Comparison of ENCODE assay signal across 1 cellular context in genomic region chr10:97736902-97737769, GRCh38.
TF ChIP-seq lines count a peak whose summit lies in the region.

A gene with protein sequence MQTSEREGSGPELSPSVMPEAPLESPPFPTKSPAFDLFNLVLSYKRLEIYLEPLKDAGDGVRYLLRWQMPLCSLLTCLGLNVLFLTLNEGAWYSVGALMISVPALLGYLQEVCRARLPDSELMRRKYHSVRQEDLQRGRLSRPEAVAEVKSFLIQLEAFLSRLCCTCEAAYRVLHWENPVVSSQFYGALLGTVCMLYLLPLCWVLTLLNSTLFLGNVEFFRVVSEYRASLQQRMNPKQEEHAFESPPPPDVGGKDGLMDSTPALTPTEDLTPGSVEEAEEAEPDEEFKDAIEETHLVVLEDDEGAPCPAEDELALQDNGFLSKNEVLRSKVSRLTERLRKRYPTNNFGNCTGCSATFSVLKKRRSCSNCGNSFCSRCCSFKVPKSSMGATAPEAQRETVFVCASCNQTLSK (plus strand): TSS chr10:97737128. CDS start chr10:97738478, 1,350 bp downstream.

TF ChIP-seq in HepG2, 621 proteins besides CTCF, POLR2A, EP300 and RAD21 (continued from another document and continues in another):
- TF ChIP-seq, protein P1, sequence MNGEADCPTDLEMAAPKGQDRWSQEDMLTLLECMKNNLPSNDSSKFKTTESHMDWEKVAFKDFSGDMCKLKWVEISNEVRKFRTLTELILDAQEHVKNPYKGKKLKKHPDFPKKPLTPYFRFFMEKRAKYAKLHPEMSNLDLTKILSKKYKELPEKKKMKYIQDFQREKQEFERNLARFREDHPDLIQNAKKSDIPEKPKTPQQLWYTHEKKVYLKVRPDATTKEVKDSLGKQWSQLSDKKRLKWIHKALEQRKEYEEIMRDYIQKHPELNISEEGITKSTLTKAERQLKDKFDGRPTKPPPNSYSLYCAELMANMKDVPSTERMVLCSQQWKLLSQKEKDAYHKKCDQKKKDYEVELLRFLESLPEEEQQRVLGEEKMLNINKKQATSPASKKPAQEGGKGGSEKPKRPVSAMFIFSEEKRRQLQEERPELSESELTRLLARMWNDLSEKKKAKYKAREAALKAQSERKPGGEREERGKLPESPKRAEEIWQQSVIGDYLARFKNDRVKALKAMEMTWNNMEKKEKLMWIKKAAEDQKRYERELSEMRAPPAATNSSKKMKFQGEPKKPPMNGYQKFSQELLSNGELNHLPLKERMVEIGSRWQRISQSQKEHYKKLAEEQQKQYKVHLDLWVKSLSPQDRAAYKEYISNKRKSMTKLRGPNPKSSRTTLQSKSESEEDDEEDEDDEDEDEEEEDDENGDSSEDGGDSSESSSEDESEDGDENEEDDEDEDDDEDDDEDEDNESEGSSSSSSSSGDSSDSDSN (CRISPR knock-in tag; IDR thresholded peaks at IDR 0.05): peak; percentile 72
- TF ChIP-seq ZNF10 (CRISPR knock-in tag; IDR thresholded peaks at IDR 0.05; ENCODE audit: borderline replicate concordance, low read depth) (no peak), ZBTB26 (CRISPR knock-in tag; IDR thresholded peaks at IDR 0.05; ENCODE audit: borderline replicate concordance) (peak; percentile 71), PRPF4 (IDR thresholded peaks at IDR 0.05; ENCODE audit: low read depth, low read length, poor library complexity, severe bottlenecking) (no peak), FOSL1 (CRISPR knock-in tag; IDR thresholded peaks at IDR 0.05; ENCODE audit: borderline replicate concordance) (no peak), THAP11 (CRISPR knock-in tag; IDR thresholded peaks at IDR 0.05) (peak; percentile 89), ZFP37 (CRISPR knock-in tag; IDR thresholded peaks at IDR 0.05; ENCODE audit: borderline replicate concordance) (peak; percentile 97; the same call in 1 of the 2 replicates), ATF3 (CRISPR knock-in tag; IDR thresholded peaks at IDR 0.05) (peak; percentile 31; the same call in 1 of the 2 replicates), RARG (CRISPR knock-in tag; IDR thresholded peaks at IDR 0.05; ENCODE audit: low read depth) (peak; percentile 96; the same call in 1 of the 2 replicates), MIER3 (CRISPR knock-in tag; IDR thresholded peaks at IDR 0.05; ENCODE audit: borderline replicate concordance) (no peak; the same call in 1 of the 2 replicates), IKZF1 (IDR thresholded peaks at IDR 0.05) (no peak), ISX (CRISPR knock-in tag; conservative IDR thresholded peaks at IDR 0.05) (no peak), ZNF816 (CRISPR knock-in tag; IDR thresholded peaks at IDR 0.05; ENCODE audit: borderline replicate concordance) (peak; percentile 87; the same call in 1 of the 2 replicates), TBX3 (IDR thresholded peaks at IDR 0.05; ENCODE audit: borderline replicate concordance) (no peak), ZNF205 (CRISPR knock-in tag; IDR thresholded peaks at IDR 0.05) (no peak; the same call in 1 of the 2 replicates), ZNF367 (CRISPR knock-in tag; IDR thresholded peaks at IDR 0.05; ENCODE audit: borderline replicate concordance) (peak; percentile 90; the same call in 1 of the 2 replicates), HIVEP1 (CRISPR knock-in tag; IDR thresholded peaks at IDR 0.05) (peak; percentile 90), ARID2 (CRISPR knock-in tag; IDR thresholded peaks at IDR 0.05; ENCODE audit: borderline replicate concordance) (peak; percentile 95), NFKB2 (CRISPR knock-in tag; IDR thresholded peaks at IDR 0.05; ENCODE audit: borderline replicate concordance) (peak; percentile 100), SP5 (CRISPR knock-in tag; IDR thresholded peaks at IDR 0.05; ENCODE audit: borderline replicate concordance, low read depth) (peak; percentile 25; the same call in 1 of the 2 replicates), NRL (CRISPR knock-in tag; IDR thresholded peaks at IDR 0.05; ENCODE audit: borderline replicate concordance) (peak; percentile 98), CBX5 (CRISPR knock-in tag; IDR thresholded peaks at IDR 0.05; ENCODE audit: borderline replicate concordance) (peak; percentile 70; the same call in 1 of the 2 replicates), MXD4 (CRISPR knock-in tag; IDR thresholded peaks at IDR 0.05) (peak; percentile 96), TBL1XR1 (IDR thresholded peaks at IDR 0.05; ENCODE audit: borderline replicate concordance, low read length, partially characterized antibody) (no peak), ZBTB7B (CRISPR knock-in tag; IDR thresholded peaks at IDR 0.05) (peak; percentile 87), KDM1A (CRISPR knock-in tag; IDR thresholded peaks at IDR 0.05) (no peak; the same call in 1 of the 2 replicates), ZNF20 (CRISPR knock-in tag; IDR thresholded peaks at IDR 0.05) (peak; percentile 69; the same call in 1 of the 2 replicates), BATF2 (CRISPR knock-in tag; IDR thresholded peaks at IDR 0.05) (peak; percentile 99), ZNF414 (CRISPR knock-in tag; IDR thresholded peaks at IDR 0.05) (peak; percentile 89; the same call in 1 of the 2 replicates), PAWR (CRISPR knock-in tag; IDR thresholded peaks at IDR 0.05; ENCODE audit: borderline replicate concordance) (peak; percentile 91), ZNF160 (CRISPR knock-in tag; IDR thresholded peaks at IDR 0.05) (peak; percentile 81; the same call in 1 of the 2 replicates), ZFP90 (CRISPR knock-in tag; IDR thresholded peaks at IDR 0.05; ENCODE audit: borderline replicate concordance) (peak; percentile 94), ZNF709 (CRISPR knock-in tag; IDR thresholded peaks at IDR 0.05) (peak; percentile 99), ZNF619 (CRISPR knock-in tag; IDR thresholded peaks at IDR 0.05) (peak; percentile 77; the same call in 1 of the 2 replicates), PLRG1 (conservative IDR thresholded peaks at IDR 0.05) (no peak), ATRX (CRISPR knock-in tag; IDR thresholded peaks at IDR 0.05; ENCODE audit: borderline replicate concordance) (no peak), ELF1 (CRISPR knock-in tag; IDR thresholded peaks at IDR 0.05) (peak; percentile 98), ZFP82 (CRISPR knock-in tag; IDR thresholded peaks at IDR 0.05; ENCODE audit: borderline replicate concordance) (peak; percentile 81; the same call in 1 of the 2 replicates), SAP130 (CRISPR knock-in tag; IDR thresholded peaks at IDR 0.05; ENCODE audit: low read depth) (peak; percentile 84), NR2F1 (CRISPR knock-in tag; IDR thresholded peaks at IDR 0.05) (no peak), ZNF670 (CRISPR knock-in tag; IDR thresholded peaks at IDR 0.05; ENCODE audit: borderline replicate concordance) (peak; percentile 94; the same call in 1 of the 2 replicates), KLF6 (CRISPR knock-in tag; IDR thresholded peaks at IDR 0.05) (peak; percentile 99), SMYD3 (CRISPR knock-in tag; IDR thresholded peaks at IDR 0.05) (peak; percentile 98), FIP1L1 (IDR thresholded peaks at IDR 0.05; ENCODE audit: borderline replicate concordance, insufficient read depth, low read depth, low read length) (no peak), ZNF556 (CRISPR knock-in tag; IDR thresholded peaks at IDR 0.05; ENCODE audit: borderline replicate concordance) (peak; percentile 60; the same call in 1 of the 2 replicates)
- TF ChIP-seq, protein P2, sequence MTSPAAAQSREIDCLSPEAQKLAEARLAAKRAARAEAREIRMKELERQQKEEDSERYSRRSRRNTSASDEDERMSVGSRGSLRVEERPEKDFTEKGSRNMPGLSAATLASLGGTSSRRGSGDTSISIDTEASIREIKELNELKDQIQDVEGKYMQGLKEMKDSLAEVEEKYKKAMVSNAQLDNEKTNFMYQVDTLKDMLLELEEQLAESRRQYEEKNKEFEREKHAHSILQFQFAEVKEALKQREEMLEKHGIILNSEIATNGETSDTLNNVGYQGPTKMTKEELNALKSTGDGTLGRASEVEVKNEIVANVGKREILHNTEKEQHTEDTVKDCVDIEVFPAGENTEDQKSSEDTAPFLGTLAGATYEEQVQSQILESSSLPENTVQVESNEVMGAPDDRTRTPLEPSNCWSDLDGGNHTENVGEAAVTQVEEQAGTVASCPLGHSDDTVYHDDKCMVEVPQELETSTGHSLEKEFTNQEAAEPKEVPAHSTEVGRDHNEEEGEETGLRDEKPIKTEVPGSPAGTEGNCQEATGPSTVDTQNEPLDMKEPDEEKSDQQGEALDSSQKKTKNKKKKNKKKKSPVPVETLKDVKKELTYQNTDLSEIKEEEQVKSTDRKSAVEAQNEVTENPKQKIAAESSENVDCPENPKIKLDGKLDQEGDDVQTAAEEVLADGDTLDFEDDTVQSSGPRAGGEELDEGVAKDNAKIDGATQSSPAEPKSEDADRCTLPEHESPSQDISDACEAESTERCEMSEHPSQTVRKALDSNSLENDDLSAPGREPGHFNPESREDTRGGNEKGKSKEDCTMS (CRISPR knock-in tag; conservative IDR thresholded peaks at IDR 0.05): 0 out of 2 replicates have a peak, but pooled peaks have one; percentile 84
- TF ChIP-seq, protein P3, sequence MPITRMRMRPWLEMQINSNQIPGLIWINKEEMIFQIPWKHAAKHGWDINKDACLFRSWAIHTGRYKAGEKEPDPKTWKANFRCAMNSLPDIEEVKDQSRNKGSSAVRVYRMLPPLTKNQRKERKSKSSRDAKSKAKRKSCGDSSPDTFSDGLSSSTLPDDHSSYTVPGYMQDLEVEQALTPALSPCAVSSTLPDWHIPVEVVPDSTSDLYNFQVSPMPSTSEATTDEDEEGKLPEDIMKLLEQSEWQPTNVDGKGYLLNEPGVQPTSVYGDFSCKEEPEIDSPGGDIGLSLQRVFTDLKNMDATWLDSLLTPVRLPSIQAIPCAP (CRISPR knock-in tag; IDR thresholded peaks at IDR 0.05; ENCODE audit: low read depth): peak; percentile 93; the same call in 1 of the 2 replicates
- TF ChIP-seq, protein P4, sequence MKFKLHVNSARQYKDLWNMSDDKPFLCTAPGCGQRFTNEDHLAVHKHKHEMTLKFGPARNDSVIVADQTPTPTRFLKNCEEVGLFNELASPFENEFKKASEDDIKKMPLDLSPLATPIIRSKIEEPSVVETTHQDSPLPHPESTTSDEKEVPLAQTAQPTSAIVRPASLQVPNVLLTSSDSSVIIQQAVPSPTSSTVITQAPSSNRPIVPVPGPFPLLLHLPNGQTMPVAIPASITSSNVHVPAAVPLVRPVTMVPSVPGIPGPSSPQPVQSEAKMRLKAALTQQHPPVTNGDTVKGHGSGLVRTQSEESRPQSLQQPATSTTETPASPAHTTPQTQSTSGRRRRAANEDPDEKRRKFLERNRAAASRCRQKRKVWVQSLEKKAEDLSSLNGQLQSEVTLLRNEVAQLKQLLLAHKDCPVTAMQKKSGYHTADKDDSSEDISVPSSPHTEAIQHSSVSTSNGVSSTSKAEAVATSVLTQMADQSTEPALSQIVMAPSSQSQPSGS (CRISPR knock-in tag; IDR thresholded peaks at IDR 0.05): peak; percentile 96
- TF ChIP-seq, protein P5, sequence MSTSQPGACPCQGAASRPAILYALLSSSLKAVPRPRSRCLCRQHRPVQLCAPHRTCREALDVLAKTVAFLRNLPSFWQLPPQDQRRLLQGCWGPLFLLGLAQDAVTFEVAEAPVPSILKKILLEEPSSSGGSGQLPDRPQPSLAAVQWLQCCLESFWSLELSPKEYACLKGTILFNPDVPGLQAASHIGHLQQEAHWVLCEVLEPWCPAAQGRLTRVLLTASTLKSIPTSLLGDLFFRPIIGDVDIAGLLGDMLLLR (CRISPR knock-in tag; IDR thresholded peaks at IDR 0.05): peak; percentile 99
- TF ChIP-seq, protein P6, sequence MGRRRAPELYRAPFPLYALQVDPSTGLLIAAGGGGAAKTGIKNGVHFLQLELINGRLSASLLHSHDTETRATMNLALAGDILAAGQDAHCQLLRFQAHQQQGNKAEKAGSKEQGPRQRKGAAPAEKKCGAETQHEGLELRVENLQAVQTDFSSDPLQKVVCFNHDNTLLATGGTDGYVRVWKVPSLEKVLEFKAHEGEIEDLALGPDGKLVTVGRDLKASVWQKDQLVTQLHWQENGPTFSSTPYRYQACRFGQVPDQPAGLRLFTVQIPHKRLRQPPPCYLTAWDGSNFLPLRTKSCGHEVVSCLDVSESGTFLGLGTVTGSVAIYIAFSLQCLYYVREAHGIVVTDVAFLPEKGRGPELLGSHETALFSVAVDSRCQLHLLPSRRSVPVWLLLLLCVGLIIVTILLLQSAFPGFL (CRISPR knock-in tag; IDR thresholded peaks at IDR 0.05): 0 out of 2 replicates have a peak, but pooled peaks have one; percentile 59
- TF ChIP-seq, protein P7, sequence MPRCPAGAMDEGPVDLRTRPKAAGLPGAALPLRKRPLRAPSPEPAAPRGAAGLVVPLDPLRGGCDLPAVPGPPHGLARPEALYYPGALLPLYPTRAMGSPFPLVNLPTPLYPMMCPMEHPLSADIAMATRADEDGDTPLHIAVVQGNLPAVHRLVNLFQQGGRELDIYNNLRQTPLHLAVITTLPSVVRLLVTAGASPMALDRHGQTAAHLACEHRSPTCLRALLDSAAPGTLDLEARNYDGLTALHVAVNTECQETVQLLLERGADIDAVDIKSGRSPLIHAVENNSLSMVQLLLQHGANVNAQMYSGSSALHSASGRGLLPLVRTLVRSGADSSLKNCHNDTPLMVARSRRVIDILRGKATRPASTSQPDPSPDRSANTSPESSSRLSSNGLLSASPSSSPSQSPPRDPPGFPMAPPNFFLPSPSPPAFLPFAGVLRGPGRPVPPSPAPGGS (CRISPR knock-in tag; IDR thresholded peaks at IDR 0.05): peak; percentile 66
